ENCODE assay signal across 12 cellular contexts in genomic region chr11:18408558-18409242, GRCh38. TPM values are rescaled to one million over a fixed set of nuclear protein-coding genes. Genes with fewer than 3 reads are reported as not detected.
DNase-seq lines count a peak whose midpoint lies in the region; ATAC-seq and TF ChIP-seq lines count a peak whose summit lies in the region.
"Had no signal": no experiment of that assay in that cellular context is flagged by ENCODE, and none has a peak within 500 bp of the region (broad histone marks: within the 10 kb centered on the region; RNA-seq: fewer than 3 reads in every experiment).

No MANE protein-coding gene starts in this region.

- no peaks in the 10 kb centered on the region for H3K27me3 ChIP-seq in ACC112 (ENCODE audit: insufficient read depth, low read length)
- H3K27me3 ChIP-seq in CD8-positive, alpha-beta T cell (ENCODE audit: insufficient read depth, low read length): no peaks in the 10 kb centered on the region
- H3K27me3 ChIP-seq in PC-3 (ENCODE audit: low read length): no peaks in the 10 kb centered on the region
- H3K27me3 ChIP-seq in tibial artery: no peaks in the 10 kb centered on the region

- H2AFZ ChIP-seq in ACC112 (ENCODE audit: low read length, unreplicated experiment) (no peak overlapping the region), PC-3 (ENCODE audit: low read length) (no peak overlapping the region)

- POLR2A ChIA-PET in CD8-positive, alpha-beta T cell (lab: Charles Lee): no interaction called here
- POLR2A ChIA-PET in PC-3 (lab: Charles Lee; ENCODE audit: unreplicated experiment): interaction anchor here (0.6 kb wide), 1 partner anchor 277 kb away, joined by 3 read pairs; no protein-coding TSS in a partner anchor

- no TSS peak for BruUV-seq in PC-3 (replicated peaks; lab: Mats Ljungman, UMichigan)

- H3K9ac ChIP-seq in PC-3 (ENCODE audit: low read length): no peak overlapping the region

- peaks cover 12% of the 10 kb centered on the region; the same call in 1 of the 2 replicates for H4K20me1 ChIP-seq in PC-3 (ENCODE audit: low read length)

- no peaks in the 10 kb centered on the region for H3K9me3 Mint-ChIP-seq in CD8-positive, alpha-beta T cell
- peaks cover 0 to 3% of the 10 kb centered on the region in 2 donors for H3K9me3 Mint-ChIP-seq in effector memory CD8-positive, alpha-beta T cell
- H3K9me3 Mint-ChIP-seq: activated naive CD8-positive, alpha-beta T cell treated with anti-CD3 and anti-CD28 coated beads, Interleukin-2, amount 10 ng/mL, durations not matched to agents 7 days and 5 days had no signal

- intact Hi-C loops in CD8-positive, alpha-beta T cell (cut with DNase I, micrococcal nuclease): no loop called here
- intact Hi-C loops in PC-3 (cut with micrococcal nuclease): loop anchor here (5.0 to 10.0 kb wide), 2 partner anchors 84 to 164 kb away; partner anchors contain the start of gene SAA2
- intact Hi-C loops in tibial artery (cut with DNase I; ENCODE audit: low total_unique reads): no loop called here

- peak; percentile 19 for ATAC-seq in CD8-positive, alpha-beta T cell
- ATAC-seq in PC-3: peak; percentile 7
- ATAC-seq in effector memory CD8-positive, alpha-beta T cell (replicated peaks): no peak

- H3K27ac ChIP-seq in ACC112 (ENCODE audit: low read depth, low read length): peak overlapping the region; percentile 39
- H3K27ac ChIP-seq in CD8-positive, alpha-beta T cell (ENCODE audit: low read depth, low read length): no peak overlapping the region
- H3K27ac ChIP-seq in PC-3 (ENCODE audit: low read length): peak overlapping the region; percentile 69
- H3K27ac ChIP-seq in tibial artery: no peak overlapping the region

- no peaks in the 10 kb centered on the region for H3K27me3 Mint-ChIP-seq in CD8-positive, alpha-beta T cell (ENCODE audit: low read depth)
- H3K27me3 Mint-ChIP-seq in effector memory CD8-positive, alpha-beta T cell: no peaks in the 10 kb centered on the region
- H3K27me3 Mint-ChIP-seq: activated naive CD8-positive, alpha-beta T cell treated with anti-CD3 and anti-CD28 coated beads, Interleukin-2, amount 10 ng/mL, durations not matched to agents 7 days and 5 days had no signal

- H3K4me3 ChIP-seq in ACC112 (ENCODE audit: low read depth, low read length): no peak overlapping the region
- H3K4me3 ChIP-seq in CD8-positive, alpha-beta T cell (ENCODE audit: low read depth, low read length): no peak overlapping the region
- H3K4me3 ChIP-seq in PC-3 (ENCODE audit: low read length): no peak overlapping the region
- H3K4me3 ChIP-seq in tibial artery: no peak overlapping the region

- H3K9me3 ChIP-seq in CD8-positive, alpha-beta T cell (ENCODE audit: low read length): no peaks in the 10 kb centered on the region
- H3K9me3 ChIP-seq in PC-3 (ENCODE audit: low read length) (no peaks in the 10 kb centered on the region), tibial artery (no peaks in the 10 kb centered on the region)

- no peak for DNase-seq in CD8-positive, alpha-beta T cell
- DNase-seq in PC-3 (peak; percentile 18), tibial artery (no peak), GM13976 (ENCODE audit: low spot score) (no peak), NCI-H526 (lab: John Stamatoyannopoulos, UW) (no peak), AG08395 (ENCODE audit: low spot score) (no peak)
- no peak for DNase-seq in effector memory CD8-positive, alpha-beta T cell
- DNase-seq: activated naive CD8-positive, alpha-beta T cell treated with anti-CD3 and anti-CD28 coated beads, Interleukin-2, amount 10 ng/mL, durations not matched to agents 7 days and 5 days; GOT3; NCI-H1417 treated with DMSO at 0.1 percent for 48 hours had no signal

- H3K36me3 ChIP-seq in ACC112 (ENCODE audit: insufficient read depth, low read length) (peaks cover 32% of the 10 kb centered on the region), PC-3 (ENCODE audit: low read depth, low read length) (peaks cover 33% of the 10 kb centered on the region), tibial artery (peaks cover 47 to 54% (median 53%) of the 10 kb centered on the region in 3 donors)
- H3K36me3 ChIP-seq in CD8-positive, alpha-beta T cell (ENCODE audit: insufficient read depth, low read length): peaks cover 26% of the 10 kb centered on the region

- in situ Hi-C loops in GM13976 (cut with MboI; ENCODE audit: low sequenced_read_pairs, unreplicated experiment): no loop called here

- no peak overlapping the region for H3K4me2 ChIP-seq in PC-3 (ENCODE audit: low read length)

- TF ChIP-seq CTCF in CD8-positive, alpha-beta T cell (IDR thresholded peaks at IDR 0.05): no peak
- TF ChIP-seq CTCF in PC-3 (conservative IDR thresholded peaks at IDR 0.05; ENCODE audit: low read depth, low read length) (no peak), tibial artery (IDR thresholded peaks at IDR 0.05) (no peak), GM13976 (IDR thresholded peaks at IDR 0.05; ENCODE audit: borderline replicate concordance, control extremely low read depth, extremely low read depth, insufficient read depth, missing control alignments) (no peak)

- H3K79me2 ChIP-seq in ACC112 (ENCODE audit: control insufficient read depth, insufficient read depth, low read length, unreplicated experiment): no peaks in the 10 kb centered on the region
- no peaks in the 10 kb centered on the region for H3K79me2 ChIP-seq in PC-3 (ENCODE audit: low read length)

- H3K4me3 Mint-ChIP-seq in CD8-positive, alpha-beta T cell: no peak overlapping the region
- no peak overlapping the region for H3K4me3 Mint-ChIP-seq in effector memory CD8-positive, alpha-beta T cell
- H3K4me3 Mint-ChIP-seq: activated naive CD8-positive, alpha-beta T cell treated with anti-CD3 and anti-CD28 coated beads, Interleukin-2, amount 10 ng/mL, durations not matched to agents 7 days and 5 days; type B pancreatic cell had no signal

- H3K27ac Mint-ChIP-seq in CD8-positive, alpha-beta T cell: no peak overlapping the region
- peak overlapping the region; percentile 57 to 58 for H3K27ac Mint-ChIP-seq in effector memory CD8-positive, alpha-beta T cell
- H3K27ac Mint-ChIP-seq: activated naive CD8-positive, alpha-beta T cell treated with anti-CD3 and anti-CD28 coated beads, Interleukin-2, amount 10 ng/mL, durations not matched to agents 7 days and 5 days; type B pancreatic cell had no signal

- H3K4me1 ChIP-seq in ACC112 (ENCODE audit: control insufficient read depth, insufficient read depth, low read length, unreplicated experiment) (peaks cover 2% of the 10 kb centered on the region), PC-3 (ENCODE audit: insufficient read depth, low read length) (peaks cover 26% of the 10 kb centered on the region), tibial artery (peaks cover 0 to 8% (median 0%) of the 10 kb centered on the region in 4 donors)
- H3K4me1 ChIP-seq in CD8-positive, alpha-beta T cell (ENCODE audit: insufficient read depth, low read length): no peaks in the 10 kb centered on the region

- peaks cover 35% of the 10 kb centered on the region for H3F3A ChIP-seq in PC-3 (ENCODE audit: low read length, unreplicated experiment)

- H3K4me1 Mint-ChIP-seq in CD8-positive, alpha-beta T cell (ENCODE audit: low read depth): peaks cover 4% of the 10 kb centered on the region
- peaks cover 11 to 19% of the 10 kb centered on the region in 2 donors for H3K4me1 Mint-ChIP-seq in effector memory CD8-positive, alpha-beta T cell (ENCODE audit: low read depth in 2 of 2)

- peaks cover 43% of the 10 kb centered on the region for H3K36me3 Mint-ChIP-seq in CD8-positive, alpha-beta T cell
- H3K36me3 Mint-ChIP-seq in effector memory CD8-positive, alpha-beta T cell (ENCODE audit: insufficient read depth): peaks cover 62% of the 10 kb centered on the region

- H3K9me2 ChIP-seq in PC-3 (replicated peaks; ENCODE audit: low read length): no peaks in the 10 kb centered on the region

- CTCF ChIA-PET in CD8-positive, alpha-beta T cell (lab: Charles Lee): interaction anchor here (1.2 kb wide), 1 partner anchor 13 kb away, joined by 3 read pairs; no protein-coding TSS in a partner anchor
- CTCF ChIA-PET in PC-3 (lab: Charles Lee): no interaction called here

RNA-seq across cellular contexts. Expression of gene LDHC, which starts 3.4 kb away (rescaled TPM):
- total RNA-seq in CD8-positive, alpha-beta T cell: not detected
- 0.15 TPM in 1 of 2 replicates, not detected in the other for total RNA-seq in PC-3 (2014; rRNA removed)
- total RNA-seq: activated naive CD8-positive, alpha-beta T cell treated with anti-CD3 and anti-CD28 coated beads, Interleukin-2, amount 10 ng/mL, durations not matched to agents 7 days and 5 days had no signal

RNA-seq across cellular contexts. Expression of gene LDHA, which starts 14.3 kb away (rescaled TPM):
- total RNA-seq in CD8-positive, alpha-beta T cell: 100 to 1,000 TPM; 356 to 366 TPM
- total RNA-seq in PC-3 (2014; rRNA removed): 1,402 and 1,441 TPM in 2 replicates

RNA-seq across cellular contexts. Expression of gene LDHAL6A, which starts 47.0 kb away (rescaled TPM):
- not detected for total RNA-seq in CD8-positive, alpha-beta T cell
- not detected in 2 replicates for total RNA-seq in PC-3 (2014; rRNA removed)
- total RNA-seq: activated naive CD8-positive, alpha-beta T cell treated with anti-CD3 and anti-CD28 coated beads, Interleukin-2, amount 10 ng/mL, durations not matched to agents 7 days and 5 days had no signal

Comparison
In these comparisons a context has a peak if more than half of its experiments do, and no peak if none do; other contexts are left out.
1. H3K27ac ChIP-seq: peak in ACC112 (single experiment) and PC-3 (single experiment); none in CD8-positive, alpha-beta T cell (single experiment) and tibial artery (0 of 2).